Comparison of ENCODE assay signal across 21 cellular contexts in genomic region chr12:14919455-14919854, GRCh38. TPM values are rescaled to one million over a fixed set of nuclear protein-coding genes. Genes with fewer than 3 reads are reported as not detected.
DNase-seq lines count a peak whose midpoint lies in the region; ATAC-seq and TF ChIP-seq lines count a peak whose summit lies in the region.
"Had no signal": no experiment of that assay in that cellular context is flagged by ENCODE, and none has a peak within 500 bp of the region (broad histone marks: within the 10 kb centered on the region; RNA-seq: fewer than 3 reads in every experiment).

No MANE protein-coding gene starts in this region.

- no peaks in the 10 kb centered on the region for H3K9me3 Mint-ChIP-seq in activated CD4-positive, alpha-beta T cell treated with anti-CD3 and anti-CD28 coated beads for 36 hours (ENCODE audit: low read depth)
- H3K9me3 Mint-ChIP-seq in activated CD4-positive, alpha-beta T cell treated with anti-CD3 and anti-CD28 coated beads, Interleukin-2, amount 10 ng/mL, durations not matched to agents 24 days and 14 days = no peaks in the 10 kb centered on the region
- no peaks in the 10 kb centered on the region for H3K9me3 Mint-ChIP-seq in CD4-positive, CD25-positive, alpha-beta regulatory T cell
- H3K9me3 Mint-ChIP-seq in effector memory CD8-positive, alpha-beta T cell = no peaks in the 10 kb centered on the region
- H3K9me3 Mint-ChIP-seq in WTC11 = peaks cover 4% of the 10 kb centered on the region; the same call in 1 of the 2 replicates
- H3K9me3 Mint-ChIP-seq: CD4-positive, alpha-beta memory T cell; GM23338; HFFc6 had no signal

- peaks cover 36% of the 10 kb centered on the region for H3K36me3 Mint-ChIP-seq in activated CD4-positive, alpha-beta T cell treated with anti-CD3 and anti-CD28 coated beads for 36 hours (ENCODE audit: low read depth)
- H3K36me3 Mint-ChIP-seq in activated CD4-positive, alpha-beta T cell treated with anti-CD3 and anti-CD28 coated beads, Interleukin-2, amount 10 ng/mL, durations not matched to agents 24 days and 14 days (ENCODE audit: low read depth) = peaks cover 58% of the 10 kb centered on the region
- peaks cover 65% of the 10 kb centered on the region for H3K36me3 Mint-ChIP-seq in CD4-positive, CD25-positive, alpha-beta regulatory T cell
- H3K36me3 Mint-ChIP-seq in T-helper 17 cell (ENCODE audit: low read depth) (peaks cover 31% of the 10 kb centered on the region), WTC11 (no peaks in the 10 kb centered on the region)
- H3K36me3 Mint-ChIP-seq in effector memory CD8-positive, alpha-beta T cell (ENCODE audit: insufficient read depth) = peaks cover 50% of the 10 kb centered on the region

- H3K36me3 ChIP-seq in CD4-positive, CD25-positive, alpha-beta regulatory T cell (ENCODE audit: control insufficient read depth, insufficient read depth, low read length) = peaks cover 62% of the 10 kb centered on the region

- no peaks in the 10 kb centered on the region for H3K9me3 ChIP-seq in CD4-positive, CD25-positive, alpha-beta regulatory T cell (ENCODE audit: control insufficient read depth in 2 of 2, low read length in 2 of 2)
- H3K9me3 ChIP-seq in T-helper 17 cell (ENCODE audit: control insufficient read depth, low read length, poor library complexity, severe bottlenecking) = no peaks in the 10 kb centered on the region
- H3K9me3 ChIP-seq: A549 had no signal

- H3K4me3 Mint-ChIP-seq in activated CD4-positive, alpha-beta T cell treated with anti-CD3 and anti-CD28 coated beads for 36 hours = no peak overlapping the region
- no peak overlapping the region for H3K4me3 Mint-ChIP-seq in activated CD4-positive, alpha-beta T cell treated with anti-CD3 and anti-CD28 coated beads, Interleukin-2, amount 10 ng/mL, durations not matched to agents 24 days and 14 days
- H3K4me3 Mint-ChIP-seq in CD4-positive, CD25-positive, alpha-beta regulatory T cell = peak overlapping the region in 1 of 4 donors; percentile 9
- no peak overlapping the region for H3K4me3 Mint-ChIP-seq in T-helper 17 cell
- no peak overlapping the region for H3K4me3 Mint-ChIP-seq in effector memory CD8-positive, alpha-beta T cell
- no peak overlapping the region for H3K4me3 Mint-ChIP-seq in WTC11
- H3K4me3 Mint-ChIP-seq: CD4-positive, alpha-beta memory T cell; GM23338; HFFc6 had no signal

- CTCF ChIA-PET in activated CD4-positive, alpha-beta T cell treated with anti-CD3 and anti-CD28 coated beads for 36 hours (lab: Charles Lee) = interaction anchor here (1.3 to 1.9 kb wide), 2 partner anchors 9 to 302 kb away, joined by 3 to 8 read pairs; partner anchors contain the start of gene RERG
- CTCF ChIA-PET in WTC11 (lab: Charles Lee) = no interaction called here

- no peaks in the 10 kb centered on the region for H3K27me3 Mint-ChIP-seq in activated CD4-positive, alpha-beta T cell treated with anti-CD3 and anti-CD28 coated beads for 36 hours
- H3K27me3 Mint-ChIP-seq in activated CD4-positive, alpha-beta T cell treated with anti-CD3 and anti-CD28 coated beads, Interleukin-2, amount 10 ng/mL, durations not matched to agents 24 days and 14 days = no peaks in the 10 kb centered on the region
- H3K27me3 Mint-ChIP-seq in CD4-positive, CD25-positive, alpha-beta regulatory T cell = no peaks in the 10 kb centered on the region
- H3K27me3 Mint-ChIP-seq in T-helper 17 cell (no peaks in the 10 kb centered on the region), WTC11 (ENCODE audit: low read depth) (no peaks in the 10 kb centered on the region)
- H3K27me3 Mint-ChIP-seq in effector memory CD8-positive, alpha-beta T cell = no peaks in the 10 kb centered on the region
- H3K27me3 Mint-ChIP-seq: CD4-positive, alpha-beta memory T cell had no signal

- DNase-seq in activated CD4-positive, alpha-beta T cell treated with anti-CD3 and anti-CD28 coated beads for 36 hours = no peak
- no peak for DNase-seq in activated CD4-positive, alpha-beta T cell treated with anti-CD3 and anti-CD28 coated beads, Interleukin-2, amount 10 ng/mL, durations not matched to agents 24 days and 14 days
- DNase-seq in CD4-positive, CD25-positive, alpha-beta regulatory T cell = no peak
- DNase-seq in T-helper 17 cell (no peak), activated gamma-delta T cell (lab: John Stamatoyannopoulos, UW) (no peak), WTC11 (ENCODE audit: low spot score) (no peak)
- no peak for DNase-seq in effector memory CD8-positive, alpha-beta T cell
- DNase-seq: AML-193; Calu3; CD4-positive, alpha-beta memory T cell; DMS53; HFFc6 had no signal

- H3K27ac Mint-ChIP-seq in activated CD4-positive, alpha-beta T cell treated with anti-CD3 and anti-CD28 coated beads for 36 hours = no peak overlapping the region
- no peak overlapping the region for H3K27ac Mint-ChIP-seq in activated CD4-positive, alpha-beta T cell treated with anti-CD3 and anti-CD28 coated beads, Interleukin-2, amount 10 ng/mL, durations not matched to agents 24 days and 14 days
- H3K27ac Mint-ChIP-seq in CD4-positive, CD25-positive, alpha-beta regulatory T cell = peak overlapping the region; percentile 17 to 59 (median 58)
- H3K27ac Mint-ChIP-seq in T-helper 17 cell = peak overlapping the region; percentile 81
- H3K27ac Mint-ChIP-seq in effector memory CD8-positive, alpha-beta T cell = peak overlapping the region; percentile 69 to 77
- H3K27ac Mint-ChIP-seq in WTC11 = no peak overlapping the region
- H3K27ac Mint-ChIP-seq: GM23338, HFFc6 had no signal

- ATAC-seq in activated CD4-positive, alpha-beta T cell treated with anti-CD3 and anti-CD28 coated beads for 36 hours = peak; percentile 54
- ATAC-seq in CD4-positive, CD25-positive, alpha-beta regulatory T cell (ENCODE audit: low read depth in 2 of 2) = no peak
- ATAC-seq in T-helper 17 cell (no peak), GM18519 (IDR thresholded peaks at IDR 0.05; ENCODE audit: low FRiP score, unreplicated experiment) (no peak), WTC11 (no peak)
- ATAC-seq in effector memory CD8-positive, alpha-beta T cell (replicated peaks) = no peak
- ATAC-seq: A549, GM23338, HCT116 had no signal

- peaks cover 14% of the 10 kb centered on the region for H3K4me1 ChIP-seq in CD4-positive, CD25-positive, alpha-beta regulatory T cell (ENCODE audit: control insufficient read depth, insufficient read depth, low read length, poor library complexity, severe bottlenecking)
- H3K4me1 ChIP-seq: A549 had no signal

- no peaks in the 10 kb centered on the region for H3K27me3 ChIP-seq in CD4-positive, CD25-positive, alpha-beta regulatory T cell (ENCODE audit: control insufficient read depth, insufficient read depth, low read length)

- TF ChIP-seq CTCF in WTC11 (IDR thresholded peaks at IDR 0.05) = no peak

- no peak overlapping the region for H3K4me3 ChIP-seq in CD4-positive, CD25-positive, alpha-beta regulatory T cell (ENCODE audit: low read depth, low read length)
- H3K4me3 ChIP-seq: A549, GM23338 had no signal

- POLR2A ChIA-PET in activated CD4-positive, alpha-beta T cell treated with anti-CD3 and anti-CD28 coated beads for 36 hours (lab: Charles Lee) = no interaction called here
- POLR2A ChIA-PET in WTC11 (lab: Charles Lee) = no interaction called here

- peaks cover 20% of the 10 kb centered on the region for H3K4me1 Mint-ChIP-seq in activated CD4-positive, alpha-beta T cell treated with anti-CD3 and anti-CD28 coated beads for 36 hours
- H3K4me1 Mint-ChIP-seq in activated CD4-positive, alpha-beta T cell treated with anti-CD3 and anti-CD28 coated beads, Interleukin-2, amount 10 ng/mL, durations not matched to agents 24 days and 14 days = peaks cover 15% of the 10 kb centered on the region
- H3K4me1 Mint-ChIP-seq in CD4-positive, CD25-positive, alpha-beta regulatory T cell = peaks cover 6 to 30% (median 25%) of the 10 kb centered on the region in 4 donors
- H3K4me1 Mint-ChIP-seq in T-helper 17 cell = peaks cover 18% of the 10 kb centered on the region
- peaks cover 14 to 18% of the 10 kb centered on the region in 2 donors for H3K4me1 Mint-ChIP-seq in effector memory CD8-positive, alpha-beta T cell (ENCODE audit: low read depth in 2 of 2)
- H3K4me1 Mint-ChIP-seq in WTC11 = no peaks in the 10 kb centered on the region
- H3K4me1 Mint-ChIP-seq: GM23338 had no signal

- intact Hi-C loops in activated CD4-positive, alpha-beta T cell treated with anti-CD3 and anti-CD28 coated beads for 36 hours (cut with DNase I, micrococcal nuclease) = no loop called here
- intact Hi-C loops in activated CD4-positive, alpha-beta T cell treated with anti-CD3 and anti-CD28 coated beads, Interleukin-2, amount 10 ng/mL, durations not matched to agents 24 days and 14 days (cut with micrococcal nuclease) = no loop called here

- no peak overlapping the region for H3K27ac ChIP-seq in CD4-positive, CD25-positive, alpha-beta regulatory T cell (ENCODE audit: insufficient read depth, low read length, poor library complexity, severe bottlenecking)
- H3K27ac ChIP-seq: 22Rv1, A549, C4-2B, HL-60 had no signal

RNA-seq across cellular contexts. Expression of gene ERP27, which starts 18.9 kb away (rescaled TPM):
- 1 to 10 TPM; 1.7 to 2.0 TPM for total RNA-seq in activated CD4-positive, alpha-beta T cell treated with anti-CD3 and anti-CD28 coated beads for 36 hours
- 1.5 and 1.8 TPM in 2 replicates for total RNA-seq in activated CD4-positive, alpha-beta T cell treated with anti-CD3 and anti-CD28 coated beads, Interleukin-2, amount 10 ng/mL, durations not matched to agents 24 days and 14 days
- 25.4 TPM for total RNA-seq in CD4-positive, CD25-positive, alpha-beta regulatory T cell
- 1 to 10 TPM; 5.3 to 8.0 (median 6.2) TPM for polyA plus RNA-seq in CD4-positive, CD25-positive, alpha-beta regulatory T cell
- total RNA-seq in T-helper 17 cell (10 to 100 TPM in 1 of 2 donors, 1 to 10 TPM in 1; 9.9 to 14.9 TPM), WTC11 (2021) (0.09 to 0.14 TPM in 2 of 3 replicates, not detected in the other)
- total RNA-seq: GM23338, HFFc6 had no signal
- polyA plus RNA-seq: GM23338 had no signal

RNA-seq across cellular contexts. Expression of gene MGP, which starts 33.8 kb away (rescaled TPM):
- not detected for total RNA-seq in activated CD4-positive, alpha-beta T cell treated with anti-CD3 and anti-CD28 coated beads for 36 hours
- not detected in 2 replicates for total RNA-seq in activated CD4-positive, alpha-beta T cell treated with anti-CD3 and anti-CD28 coated beads, Interleukin-2, amount 10 ng/mL, durations not matched to agents 24 days and 14 days
- 2.6 TPM for total RNA-seq in CD4-positive, CD25-positive, alpha-beta regulatory T cell
- polyA plus RNA-seq in CD4-positive, CD25-positive, alpha-beta regulatory T cell = under 1 TPM in 2 of 4 donors, not detected in 2; 0.59 to 0.64 TPM
- total RNA-seq in T-helper 17 cell (1 to 10 TPM in 1 of 2 donors, not detected in 1; 1.7 TPM), WTC11 (2021) (0.32 to 0.96 TPM (median 0.66 TPM) in 3 replicates)
- total RNA-seq: Calu3, GM23338 had no signal
- polyA plus RNA-seq: CD4-positive, alpha-beta memory T cell had no signal

RNA-seq across cellular contexts. Expression of gene ARHGDIB, which starts 41.9 kb away (rescaled TPM):
- 100 to 1,000 TPM; 596 to 912 TPM for total RNA-seq in activated CD4-positive, alpha-beta T cell treated with anti-CD3 and anti-CD28 coated beads for 36 hours
- total RNA-seq in activated CD4-positive, alpha-beta T cell treated with anti-CD3 and anti-CD28 coated beads, Interleukin-2, amount 10 ng/mL, durations not matched to agents 24 days and 14 days = 452 TPM in 2 replicates
- 1,263 TPM for total RNA-seq in CD4-positive, CD25-positive, alpha-beta regulatory T cell
- 1,000 to 10,000 TPM; 3,550 to 4,641 (median 3,982) TPM for polyA plus RNA-seq in CD4-positive, CD25-positive, alpha-beta regulatory T cell
- total RNA-seq in T-helper 17 cell = 100 to 1,000 TPM; 895 to 936 TPM
- total RNA-seq in WTC11 (2021) = 0.80 to 2.3 TPM (median 1.6 TPM) in 3 replicates
- total RNA-seq: GM23338 had no signal

RNA-seq across cellular contexts. Expression of gene PDE6H, which starts 53.4 kb away (rescaled TPM):
- total RNA-seq in activated CD4-positive, alpha-beta T cell treated with anti-CD3 and anti-CD28 coated beads for 36 hours = under 1 TPM in 1 of 2 experiments, not detected in 1; 0.25 TPM
- not detected in 2 replicates for total RNA-seq in activated CD4-positive, alpha-beta T cell treated with anti-CD3 and anti-CD28 coated beads, Interleukin-2, amount 10 ng/mL, durations not matched to agents 24 days and 14 days
- total RNA-seq in CD4-positive, CD25-positive, alpha-beta regulatory T cell = not detected
- polyA plus RNA-seq in CD4-positive, CD25-positive, alpha-beta regulatory T cell = not detected
- total RNA-seq in T-helper 17 cell (not detected), WTC11 (2021) (not detected in 3 replicates)
- total RNA-seq: Calu3; CD4-positive, alpha-beta memory T cell; GM23338; HFFc6; HT1080 had no signal
- polyA plus RNA-seq: A549; BJ; CD4-positive, alpha-beta memory T cell; GM23338 had no signal

Comparison
In these comparisons a context has a peak if more than half of its experiments do, and no peak if none do; other contexts are left out.
1. H3K27ac Mint-ChIP-seq: peak in CD4-positive, CD25-positive, alpha-beta regulatory T cell (3 of 3), T-helper 17 cell (single experiment) and effector memory CD8-positive, alpha-beta T cell (2 of 2); none in activated CD4-positive, alpha-beta T cell treated with anti-CD3 and anti-CD28 coated beads for 36 hours (single experiment), activated CD4-positive, alpha-beta T cell treated with anti-CD3 and anti-CD28 coated beads, Interleukin-2, amount 10 ng/mL, durations not matched to agents 24 days and 14 days (single experiment) and WTC11 (single experiment).
2. RNA of gene ARHGDIB, which starts 41.9 kb away (total RNA-seq): 1,263 TPM in CD4-positive, CD25-positive, alpha-beta regulatory T cell (single experiment), 895 to 936 TPM in T-helper 17 cell, 596 to 912 TPM in activated CD4-positive, alpha-beta T cell treated with anti-CD3 and anti-CD28 coated beads for 36 hours and 452 TPM in activated CD4-positive, alpha-beta T cell treated with anti-CD3 and anti-CD28 coated beads, Interleukin-2, amount 10 ng/mL, durations not matched to agents 24 days and 14 days; 0.80 to 2.3 TPM in WTC11; every median in the first group is over 100 times any median in the second.